Comparison of ENCODE assay signal across 6 cellular contexts in the genomic region with DNA sequence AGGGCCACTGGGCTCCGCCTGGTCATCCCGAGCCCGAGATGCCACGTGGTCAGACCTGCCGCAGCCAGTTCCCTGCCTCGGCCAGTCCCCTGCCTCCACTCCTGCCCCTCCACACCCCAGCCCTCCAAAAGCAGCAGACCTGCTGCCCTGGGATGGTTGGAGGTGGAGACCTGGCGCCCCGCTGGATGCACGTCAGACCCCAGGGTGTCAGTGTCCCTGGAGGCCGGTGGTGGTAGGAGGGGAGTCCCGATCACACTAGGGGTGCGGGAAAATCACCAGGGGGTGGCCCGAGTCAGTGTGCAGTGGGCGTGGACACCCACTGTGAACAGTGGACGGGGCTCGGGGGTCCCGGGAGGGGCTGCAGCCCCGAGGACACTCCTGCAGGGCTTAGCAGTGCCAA. TPM values are rescaled to one million over a fixed set of nuclear protein-coding genes. Genes with fewer than 3 reads are reported as not detected.
"Had no signal": no experiment of that assay in that cellular context is flagged by ENCODE, and none has a peak within 500 bp of the region (broad histone marks: within the 10 kb centered on the region; RNA-seq: fewer than 3 reads in every experiment).

No MANE protein-coding gene starts in this region.

- ATAC-seq: GM23338, K562 had no signal

- H2AFZ ChIP-seq: GM23338 had no signal

- H3K36me3 ChIP-seq: HAP-1 had no signal

- H3K4me1 ChIP-seq: HAP-1 had no signal

- DNase-seq: HFFc6, IMR-90, KG1 had no signal

- H3K4me2 ChIP-seq: GM23338 had no signal

- H3K4me3 ChIP-seq: GM23338, HAP-1, K562 had no signal

- H3K9me3 ChIP-seq: HAP-1 had no signal

RNA-seq across cellular contexts. Expression of gene TPSG1, which starts 26.9 kb away (rescaled TPM):
- polyA plus RNA-seq: IMR-90, K562 had no signal

RNA-seq across cellular contexts. Expression of gene TPSB2, which starts 31.8 kb away (rescaled TPM):
- polyA plus RNA-seq: IMR-90, K562 had no signal

RNA-seq across cellular contexts. Expression of gene TPSAB1, which starts 42.3 kb away (rescaled TPM):
- polyA plus RNA-seq: GM23338, IMR-90, K562 had no signal

RNA-seq across cellular contexts. Expression of gene TPSD1, which starts 57.7 kb away (rescaled TPM):
- polyA plus RNA-seq: GM23338, IMR-90, K562 had no signal
